In genomic region chr15:64634020-64634419, GRCh38 we compare ENCODE assay signal across 8 cellular contexts.
A peak's percentile ranks its signal among the peaks of the same experiment; 100 is the strongest.
DNase-seq lines count a peak whose midpoint lies in the region; ATAC-seq and TF ChIP-seq lines count a peak whose summit lies in the region.

No MANE protein-coding gene starts in this region.

- peak overlapping the region; percentile 89 for H3K27ac ChIP-seq in GM23338 (ENCODE audit: low read depth)

- H4K20me1 ChIP-seq in GM23338 (replicated peaks; ENCODE audit: insufficient read depth) = no peaks in the 10 kb centered on the region

- H3K4me1 ChIP-seq in GM23338 (ENCODE audit: insufficient read depth) = peaks cover 32% of the 10 kb centered on the region

- H3K27me3 Mint-ChIP-seq in GM23338 (ENCODE audit: insufficient read depth, low read depth, poor library complexity) (peaks cover 2% of the 10 kb centered on the region), osteocyte (ENCODE audit: unreplicated experiment) (no peaks in the 10 kb centered on the region)
- no peaks in the 10 kb centered on the region for H3K27me3 Mint-ChIP-seq in activated naive CD4-positive, alpha-beta T cell treated with anti-CD3 and anti-CD28 coated beads, Interleukin-2, amount 50 U/mL, for 24 hours

- no peak overlapping the region for H2AFZ ChIP-seq in GM23338

- ATAC-seq in GM18508 (IDR thresholded peaks at IDR 0.05; ENCODE audit: insufficient read depth, unreplicated experiment) (peak; percentile 58), GM23338 (peak; percentile 30)

- peaks cover 88% of the 10 kb centered on the region for H3K79me2 ChIP-seq in GM23338 (replicated peaks; ENCODE audit: insufficient read depth)

- peak; percentile 25 for DNase-seq in GM23338 (ENCODE audit: low spot score)
- peak; percentile 59 to 78 for DNase-seq in NCI-H2081 (lab: John Stamatoyannopoulos, UW)
- DNase-seq in osteocyte (ENCODE audit: extremely low spot score, unreplicated experiment) = no peak
- no peak for DNase-seq in foreskin fibroblast
- no peak for DNase-seq in NCI-H1092 (lab: John Stamatoyannopoulos, UW)
- DNase-seq in KG1 (lab: John Stamatoyannopoulos, UW) = no peak

- peaks cover 47% of the 10 kb centered on the region for H3K4me1 Mint-ChIP-seq in GM23338
- peaks cover 74% of the 10 kb centered on the region for H3K4me1 Mint-ChIP-seq in activated naive CD4-positive, alpha-beta T cell treated with anti-CD3 and anti-CD28 coated beads, Interleukin-2, amount 50 U/mL, for 24 hours
- peaks cover 15% of the 10 kb centered on the region for H3K4me1 Mint-ChIP-seq in osteocyte (ENCODE audit: unreplicated experiment)

- no peaks in the 10 kb centered on the region for H3F3A ChIP-seq in GM23338 (replicated peaks; ENCODE audit: low read depth)

- no peaks in the 10 kb centered on the region for H3K36me3 ChIP-seq in GM23338 (ENCODE audit: insufficient read depth)

- H3K36me3 Mint-ChIP-seq in GM23338 (ENCODE audit: low read depth) = peaks cover 20% of the 10 kb centered on the region; the same call in 2 of the 3 replicates
- peaks cover 18% of the 10 kb centered on the region for H3K36me3 Mint-ChIP-seq in activated naive CD4-positive, alpha-beta T cell treated with anti-CD3 and anti-CD28 coated beads, Interleukin-2, amount 50 U/mL, for 24 hours
- peaks cover 23% of the 10 kb centered on the region for H3K36me3 Mint-ChIP-seq in osteocyte (ENCODE audit: unreplicated experiment)

- H3K27me3 ChIP-seq in GM23338 (ENCODE audit: insufficient read depth) = no peaks in the 10 kb centered on the region

- H3K27ac Mint-ChIP-seq in GM23338 (peak overlapping the region; percentile 91), osteocyte (ENCODE audit: unreplicated experiment) (peak overlapping the region; percentile 29)
- peak overlapping the region; percentile 68 for H3K27ac Mint-ChIP-seq in activated naive CD4-positive, alpha-beta T cell treated with anti-CD3 and anti-CD28 coated beads, Interleukin-2, amount 50 U/mL, for 24 hours

- peak overlapping the region; percentile 60 for H3K4me2 ChIP-seq in GM23338

- H3K9me3 Mint-ChIP-seq in GM23338 (peaks cover 5% of the 10 kb centered on the region; the same call in 2 of the 3 replicates), osteocyte (ENCODE audit: unreplicated experiment) (peaks cover 6% of the 10 kb centered on the region)
- peaks cover 7% of the 10 kb centered on the region for H3K9me3 Mint-ChIP-seq in activated naive CD4-positive, alpha-beta T cell treated with anti-CD3 and anti-CD28 coated beads, Interleukin-2, amount 50 U/mL, for 24 hours

- no peaks in the 10 kb centered on the region for H3K9me2 ChIP-seq in GM23338 (ENCODE audit: insufficient read depth)

- no peak for TF ChIP-seq CTCF in GM23338 (conservative IDR thresholded peaks at IDR 0.05; ENCODE audit: low read depth in 2 of 2)
- no peak for TF ChIP-seq CTCF in osteocyte (IDR thresholded peaks at IDR 0.05)
- TF ChIP-seq CTCF in foreskin fibroblast (IDR thresholded peaks at IDR 0.05; ENCODE audit: low read depth, low read length) = no peak

- H3K4me3 ChIP-seq in GM23338 (peak overlapping the region; percentile 28), foreskin fibroblast (ENCODE audit: low read depth in 1 of 2, low read length in 2 of 2) (no peak overlapping the region)

- H3K4me3 Mint-ChIP-seq in GM23338 = no peak overlapping the region
- peak overlapping the region; percentile 37 for H3K4me3 Mint-ChIP-seq in activated naive CD4-positive, alpha-beta T cell treated with anti-CD3 and anti-CD28 coated beads, Interleukin-2, amount 50 U/mL, for 24 hours
- no peak overlapping the region for H3K4me3 Mint-ChIP-seq in osteocyte (ENCODE audit: unreplicated experiment)

TF ChIP-seq in GM23338, 12 proteins besides CTCF, POLR2A, EP300 and RAD21:
- TF ChIP-seq ZNF331 (CRISPR knock-in tag; IDR thresholded peaks at IDR 0.05; ENCODE audit: low read depth) (no peak), JUNB (IDR thresholded peaks at IDR 0.05; ENCODE audit: unreplicated experiment) (no peak), CREB1 (CRISPR knock-in tag; IDR thresholded peaks at IDR 0.05; ENCODE audit: low read depth) (no peak), NANOG (IDR thresholded peaks at IDR 0.05; ENCODE audit: borderline replicate concordance) (no peak), STAT1 (IDR thresholded peaks at IDR 0.05; ENCODE audit: unreplicated experiment) (no peak)

Comparison
In these comparisons a context has a peak if more than half of its experiments do, and no peak if none do; other contexts are left out.
1. DNase-seq: peak in GM23338 (single experiment) and NCI-H2081 (2 of 2); none in osteocyte (single experiment), foreskin fibroblast (0 of 2), NCI-H1092 (single experiment) and KG1 (single experiment).
2. H3K27ac Mint-ChIP-seq: peak in every context shown above with its lines; median percentile 91 in GM23338; 68 in activated naive CD4-positive, alpha-beta T cell treated with anti-CD3 and anti-CD28 coated beads, Interleukin-2, amount 50 U/mL, for 24 hours; 29 in osteocyte.